In genomic region chr15:41487802-41488201, GRCh38 we compare ENCODE assay signal across 1 cellular context.
TF ChIP-seq lines count a peak whose summit lies in the region.

No MANE protein-coding gene starts in this region.

TF ChIP-seq in K562, 482 proteins besides CTCF, POLR2A, EP300 and RAD21 (continued from another document and continues in another):
- TF ChIP-seq CHAMP1 (IDR thresholded peaks at IDR 0.05), result no peak
- TF ChIP-seq, protein P1, sequence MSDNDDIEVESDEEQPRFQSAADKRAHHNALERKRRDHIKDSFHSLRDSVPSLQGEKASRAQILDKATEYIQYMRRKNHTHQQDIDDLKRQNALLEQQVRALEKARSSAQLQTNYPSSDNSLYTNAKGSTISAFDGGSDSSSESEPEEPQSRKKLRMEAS (CRISPR knock-in tag; IDR thresholded peaks at IDR 0.05), result peak; percentile 12; the same call in 1 of the 2 replicates
- no peak for TF ChIP-seq SMARCB1 (IDR thresholded peaks at IDR 0.05; ENCODE audit: insufficient read length, low read depth)
- TF ChIP-seq POLR2B (IDR thresholded peaks at IDR 0.05; ENCODE audit: low read depth, partially characterized antibody), result peak; percentile 32
- TF ChIP-seq PRPF4 (IDR thresholded peaks at IDR 0.05; ENCODE audit: insufficient read depth, low read depth, low read length, poor library complexity, severe bottlenecking), result no peak
- no peak for TF ChIP-seq CHD2 (IDR thresholded peaks at IDR 0.05; ENCODE audit: low read depth, low read length)
- no peak for TF ChIP-seq FOXP1 (CRISPR knock-in tag; IDR thresholded peaks at IDR 0.05)
- no peak for TF ChIP-seq NFYB (IDR thresholded peaks at IDR 0.05; ENCODE audit: extremely low read depth, insufficient read length)
- TF ChIP-seq, protein P2, sequence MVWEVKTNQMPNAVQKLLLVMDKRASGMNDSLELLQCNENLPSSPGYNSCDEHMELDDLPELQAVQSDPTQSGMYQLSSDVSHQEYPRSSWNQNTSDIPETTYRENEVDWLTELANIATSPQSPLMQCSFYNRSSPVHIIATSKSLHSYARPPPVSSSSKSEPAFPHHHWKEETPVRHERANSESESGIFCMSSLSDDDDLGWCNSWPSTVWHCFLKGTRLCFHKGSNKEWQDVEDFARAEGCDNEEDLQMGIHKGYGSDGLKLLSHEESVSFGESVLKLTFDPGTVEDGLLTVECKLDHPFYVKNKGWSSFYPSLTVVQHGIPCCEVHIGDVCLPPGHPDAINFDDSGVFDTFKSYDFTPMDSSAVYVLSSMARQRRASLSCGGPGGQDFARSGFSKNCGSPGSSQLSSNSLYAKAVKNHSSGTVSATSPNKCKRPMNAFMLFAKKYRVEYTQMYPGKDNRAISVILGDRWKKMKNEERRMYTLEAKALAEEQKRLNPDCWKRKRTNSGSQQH (CRISPR knock-in tag; IDR thresholded peaks at IDR 0.05), result peak; percentile 85; the same call in 1 of the 2 replicates
- TF ChIP-seq SMAD2 (IDR thresholded peaks at IDR 0.05; ENCODE audit: low read depth, low read length), result no peak
- no peak for TF ChIP-seq CREM (IDR thresholded peaks at IDR 0.05; ENCODE audit: low read depth)
- no peak for TF ChIP-seq E2F4 (CRISPR knock-in tag; IDR thresholded peaks at IDR 0.05; ENCODE audit: low read depth)
- TF ChIP-seq NCOA2 (IDR thresholded peaks at IDR 0.05; ENCODE audit: partially characterized antibody in 2 of 2), result no peak
- no peak for TF ChIP-seq BACH1 (tag; IDR thresholded peaks at IDR 0.05)
- TF ChIP-seq ZFP1 (CRISPR knock-in tag; IDR thresholded peaks at IDR 0.05), result no peak
- no peak for TF ChIP-seq SMARCC2 (IDR thresholded peaks at IDR 0.05; ENCODE audit: low read depth)
- no peak for TF ChIP-seq ZNF717 (CRISPR knock-in tag; IDR thresholded peaks at IDR 0.05)
- TF ChIP-seq ZBTB34 (CRISPR knock-in tag; IDR thresholded peaks at IDR 0.05), result no peak
- TF ChIP-seq CBFA2T2 (conservative IDR thresholded peaks at IDR 0.05), result no peak
- TF ChIP-seq, protein P3, sequence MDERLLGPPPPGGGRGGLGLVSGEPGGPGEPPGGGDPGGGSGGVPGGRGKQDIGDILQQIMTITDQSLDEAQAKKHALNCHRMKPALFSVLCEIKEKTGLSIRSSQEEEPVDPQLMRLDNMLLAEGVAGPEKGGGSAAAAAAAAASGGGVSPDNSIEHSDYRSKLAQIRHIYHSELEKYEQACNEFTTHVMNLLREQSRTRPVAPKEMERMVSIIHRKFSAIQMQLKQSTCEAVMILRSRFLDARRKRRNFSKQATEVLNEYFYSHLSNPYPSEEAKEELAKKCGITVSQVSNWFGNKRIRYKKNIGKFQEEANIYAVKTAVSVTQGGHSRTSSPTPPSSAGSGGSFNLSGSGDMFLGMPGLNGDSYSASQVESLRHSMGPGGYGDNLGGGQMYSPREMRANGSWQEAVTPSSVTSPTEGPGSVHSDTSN (CRISPR knock-in tag; IDR thresholded peaks at IDR 0.05; ENCODE audit: low read depth), result no peak
- TF ChIP-seq, protein P3 (tag; conservative IDR thresholded peaks at IDR 0.05; ENCODE audit: low read depth), result no peak
- no peak for TF ChIP-seq GABPA (tag; conservative IDR thresholded peaks at IDR 0.05; ENCODE audit: low read depth)
- 0 out of 4 replicates have a peak, but pooled peaks of 1 of the 2 experiments have one; percentile 38 for TF ChIP-seq MLLT1 (IDR thresholded peaks at IDR 0.05)
- TF ChIP-seq CBX1 (IDR thresholded peaks at IDR 0.05; ENCODE audit: low read depth), result no peak
- no peak for TF ChIP-seq EP400 (IDR thresholded peaks at IDR 0.05)
- TF ChIP-seq HINFP (tag; conservative IDR thresholded peaks at IDR 0.05; ENCODE audit: low read depth), result no peak
- TF ChIP-seq CAMTA2 (CRISPR knock-in tag; conservative IDR thresholded peaks at IDR 0.05), result no peak
- TF ChIP-seq, protein P4, sequence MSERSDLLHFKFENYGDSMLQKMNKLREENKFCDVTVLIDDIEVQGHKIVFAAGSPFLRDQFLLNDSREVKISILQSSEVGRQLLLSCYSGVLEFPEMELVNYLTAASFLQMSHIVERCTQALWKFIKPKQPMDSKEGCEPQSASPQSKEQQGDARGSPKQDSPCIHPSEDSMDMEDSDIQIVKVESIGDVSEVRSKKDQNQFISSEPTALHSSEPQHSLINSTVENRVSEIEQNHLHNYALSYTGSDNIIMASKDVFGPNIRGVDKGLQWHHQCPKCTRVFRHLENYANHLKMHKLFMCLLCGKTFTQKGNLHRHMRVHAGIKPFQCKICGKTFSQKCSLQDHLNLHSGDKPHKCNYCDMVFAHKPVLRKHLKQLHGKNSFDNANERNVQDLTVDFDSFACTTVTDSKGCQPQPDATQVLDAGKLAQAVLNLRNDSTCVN (CRISPR knock-in tag; IDR thresholded peaks at IDR 0.05), result peak; percentile 84; the same call in 1 of the 2 replicates
- TF ChIP-seq ZNF75A (CRISPR knock-in tag; IDR thresholded peaks at IDR 0.05), result no peak
- 0 out of 2 replicates have a peak, but pooled peaks have one; percentile 28 for TF ChIP-seq LARP7 (IDR thresholded peaks at IDR 0.05)
- TF ChIP-seq, protein P5, sequence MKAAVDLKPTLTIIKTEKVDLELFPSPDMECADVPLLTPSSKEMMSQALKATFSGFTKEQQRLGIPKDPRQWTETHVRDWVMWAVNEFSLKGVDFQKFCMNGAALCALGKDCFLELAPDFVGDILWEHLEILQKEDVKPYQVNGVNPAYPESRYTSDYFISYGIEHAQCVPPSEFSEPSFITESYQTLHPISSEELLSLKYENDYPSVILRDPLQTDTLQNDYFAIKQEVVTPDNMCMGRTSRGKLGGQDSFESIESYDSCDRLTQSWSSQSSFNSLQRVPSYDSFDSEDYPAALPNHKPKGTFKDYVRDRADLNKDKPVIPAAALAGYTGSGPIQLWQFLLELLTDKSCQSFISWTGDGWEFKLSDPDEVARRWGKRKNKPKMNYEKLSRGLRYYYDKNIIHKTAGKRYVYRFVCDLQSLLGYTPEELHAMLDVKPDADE (conservative IDR thresholded peaks at IDR 0.05; ENCODE audit: control insufficient read depth, low read depth, low read length), result no peak
- TF ChIP-seq ETS2 (tag; IDR thresholded peaks at IDR 0.05; ENCODE audit: borderline replicate concordance, poor library complexity, severe bottlenecking), result no peak
- TF ChIP-seq KLF10 (CRISPR knock-in tag; IDR thresholded peaks at IDR 0.05), result no peak
- TF ChIP-seq HDAC3 (IDR thresholded peaks at IDR 0.05; ENCODE audit: borderline replicate concordance, partially characterized antibody), result no peak
- no peak for TF ChIP-seq ZNF354B (CRISPR knock-in tag; IDR thresholded peaks at IDR 0.05)
- TF ChIP-seq ELF4 (CRISPR knock-in tag; IDR thresholded peaks at IDR 0.05), result peak; percentile 75; the same call in 1 of the 2 replicates
- TF ChIP-seq ZNF134 (CRISPR knock-in tag; conservative IDR thresholded peaks at IDR 0.05), result no peak
- no peak for TF ChIP-seq EHMT2 (IDR thresholded peaks at IDR 0.05)
- peak; percentile 15; the same call in 1 of the 2 replicates for TF ChIP-seq EGR1 (conservative IDR thresholded peaks at IDR 0.05)
- no peak for TF ChIP-seq BRD9 (IDR thresholded peaks at IDR 0.05; ENCODE audit: low read depth, partially characterized antibody)
- no peak for TF ChIP-seq DIDO1 (tag; IDR thresholded peaks at IDR 0.05; ENCODE audit: low read depth)
- no peak for TF ChIP-seq MTA2 (IDR thresholded peaks at IDR 0.05; ENCODE audit: low read depth)
- TF ChIP-seq HLTF (IDR thresholded peaks at IDR 0.05), result 0 out of 2 replicates have a peak, but pooled peaks have one; percentile 58
- TF ChIP-seq, protein P6, sequence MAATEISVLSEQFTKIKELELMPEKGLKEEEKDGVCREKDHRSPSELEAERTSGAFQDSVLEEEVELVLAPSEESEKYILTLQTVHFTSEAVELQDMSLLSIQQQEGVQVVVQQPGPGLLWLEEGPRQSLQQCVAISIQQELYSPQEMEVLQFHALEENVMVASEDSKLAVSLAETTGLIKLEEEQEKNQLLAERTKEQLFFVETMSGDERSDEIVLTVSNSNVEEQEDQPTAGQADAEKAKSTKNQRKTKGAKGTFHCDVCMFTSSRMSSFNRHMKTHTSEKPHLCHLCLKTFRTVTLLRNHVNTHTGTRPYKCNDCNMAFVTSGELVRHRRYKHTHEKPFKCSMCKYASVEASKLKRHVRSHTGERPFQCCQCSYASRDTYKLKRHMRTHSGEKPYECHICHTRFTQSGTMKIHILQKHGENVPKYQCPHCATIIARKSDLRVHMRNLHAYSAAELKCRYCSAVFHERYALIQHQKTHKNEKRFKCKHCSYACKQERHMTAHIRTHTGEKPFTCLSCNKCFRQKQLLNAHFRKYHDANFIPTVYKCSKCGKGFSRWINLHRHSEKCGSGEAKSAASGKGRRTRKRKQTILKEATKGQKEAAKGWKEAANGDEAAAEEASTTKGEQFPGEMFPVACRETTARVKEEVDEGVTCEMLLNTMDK (IDR thresholded peaks at IDR 0.05; ENCODE audit: borderline replicate concordance, insufficient read depth, low read depth, low read length, poor library complexity, severe bottlenecking), result no peak
- TF ChIP-seq POLR2AphosphoS5 (IDR thresholded peaks at IDR 0.05; ENCODE audit: control insufficient read depth, insufficient read depth, low read depth, low read length), result no peak
- TF ChIP-seq CREB3L1 (IDR thresholded peaks at IDR 0.05; ENCODE audit: borderline replicate concordance, low read depth), result no peak
- TF ChIP-seq NR1H2 (CRISPR knock-in tag; IDR thresholded peaks at IDR 0.05), result no peak
